ENCODE assay signal across 19 cellular contexts in the genomic region with DNA sequence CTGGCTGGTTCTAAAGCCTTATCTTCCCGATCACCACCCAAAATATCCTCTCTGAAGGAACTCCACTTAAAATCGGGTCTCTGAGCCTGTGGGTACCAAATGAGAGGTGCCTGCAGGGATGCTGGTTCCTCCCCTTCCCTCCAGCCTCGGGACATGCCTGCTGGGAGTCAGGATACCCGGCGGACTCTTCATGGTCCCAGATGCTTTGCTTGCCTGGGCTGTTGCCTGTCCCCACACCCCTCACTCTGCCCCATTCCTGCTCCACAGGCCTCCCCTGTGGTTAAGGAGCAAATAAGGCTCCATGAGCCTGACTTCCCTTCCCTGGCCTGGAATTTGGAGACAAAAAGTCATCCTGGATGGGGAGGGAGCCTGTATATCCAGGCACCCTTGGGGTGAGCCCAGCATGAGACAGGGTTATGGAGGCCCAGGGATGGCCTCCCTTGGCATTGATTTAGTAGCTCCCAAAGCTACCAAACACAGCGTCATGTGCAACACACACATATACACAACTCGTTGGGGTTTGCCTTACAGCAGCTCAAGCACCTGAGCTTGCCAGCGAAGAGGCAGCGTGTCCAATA.
"Had no signal": no experiment of that assay in that cellular context is flagged by ENCODE, and none has a peak within 500 bp of the region (broad histone marks: within the 10 kb centered on the region; RNA-seq: fewer than 3 reads in every experiment).

No MANE protein-coding gene starts in this region.

- H3K27ac Mint-ChIP-seq: memory B cell; T-helper 2 cell treated with Interferon-gamma antibody and Interleukin-4, amounts not matched to agents 5 μg/mL and 100 μg/mL, for 36 hours; type B pancreatic cell had no signal

- H3K27ac ChIP-seq: right lobe of liver, SK-N-MC, thoracic aorta, WERI-Rb-1 had no signal

- H3K4me1 ChIP-seq: right lobe of liver had no signal

- H3K4me3 ChIP-seq: right lobe of liver, SK-N-MC, thoracic aorta had no signal

- ATAC-seq: esophagus mucosa, right lobe of liver had no signal

- H3K4me3 Mint-ChIP-seq: memory B cell; T-helper 2 cell treated with Interferon-gamma antibody and Interleukin-4, amounts not matched to agents 5 μg/mL and 100 μg/mL, for 36 hours; type B pancreatic cell had no signal

- H3K9me3 Mint-ChIP-seq: memory B cell; T-helper 2 cell treated with Interferon-gamma antibody and Interleukin-4, amounts not matched to agents 5 μg/mL and 100 μg/mL, for 36 hours; type B pancreatic cell had no signal

- H3K36me3 ChIP-seq: right lobe of liver, thoracic aorta, WERI-Rb-1 had no signal

- H3K9me3 ChIP-seq: right lobe of liver, thoracic aorta had no signal

- DNase-seq: activated T-cell treated with anti-CD3 and anti-CD28 coated beads, Interleukin-2, amount 50 U/mL, for 1 hour; amygdala; dermis blood vessel endothelial cell; effector memory CD4-positive, alpha-beta T cell; foreskin melanocyte; hippocampal formation; occipital lobe; right lobe of liver; small intestine; stimulated activated CD4-positive, alpha-beta T cell treated with anti-CD3 and anti-CD28 coated beads, Interleukin-2, amount 100 ng/mL, for 48 hours; stimulated activated CD8-positive, alpha-beta memory T cell treated with anti-CD3 and anti-CD28 coated beads, Interleukin-4, amount 100 ng/mL, for 48 hours; stimulated activated naive CD4-positive, alpha-beta T cell treated with Interleukin-2 at 50 U/mL for 16 hours; WERI-Rb-1 had no signal

- H3K27me3 ChIP-seq: right lobe of liver had no signal

- H3K36me3 Mint-ChIP-seq: memory B cell, type B pancreatic cell had no signal
